In the genomic region with DNA sequence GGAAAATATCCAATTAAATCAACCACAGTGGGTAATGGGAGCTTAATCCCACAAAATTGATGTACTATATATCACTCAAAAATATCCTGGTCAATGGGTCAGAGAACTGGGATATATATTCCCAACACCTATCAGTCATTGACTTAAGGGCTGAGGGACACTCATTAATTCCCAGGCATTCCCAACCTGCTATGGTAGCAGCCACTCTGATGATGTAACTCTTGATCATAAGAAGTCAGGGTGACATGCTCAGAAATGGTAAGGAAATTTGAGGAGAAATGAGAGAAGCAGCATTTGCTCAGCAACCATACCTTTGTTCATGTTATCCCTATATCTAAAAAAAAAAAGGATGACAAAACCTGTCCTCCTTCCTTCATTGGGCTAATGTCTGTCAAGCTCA, we compare ENCODE assay signal across 21 cellular contexts. TPM values are rescaled to one million over a fixed set of nuclear protein-coding genes. Genes with fewer than 3 reads are reported as not detected.
DNase-seq lines count a peak whose midpoint lies in the region; ATAC-seq and TF ChIP-seq lines count a peak whose summit lies in the region.
"Had no signal": no experiment of that assay in that cellular context is flagged by ENCODE, and none has a peak within 500 bp of the region (broad histone marks: within the 10 kb centered on the region; RNA-seq: fewer than 3 reads in every experiment).

No MANE protein-coding gene starts in this region.

- no peak overlapping the region for H3K9ac ChIP-seq in fibroblast of lung (ENCODE audit: insufficient read depth, low read length)
- H3K9ac ChIP-seq: parathyroid adenoma had no signal

- H3K36me3 ChIP-seq in ascending aorta (no peaks in the 10 kb centered on the region), fibroblast of lung (ENCODE audit: control insufficient read depth, insufficient read depth, low read length) (no peaks in the 10 kb centered on the region), thoracic aorta (no peaks in the 10 kb centered on the region)

- peak overlapping the region; percentile 98 to 99 for H3K27ac ChIP-seq in ascending aorta
- H3K27ac ChIP-seq in fibroblast of lung (ENCODE audit: insufficient read depth, low read length): peak overlapping the region; percentile 30
- H3K27ac ChIP-seq in thoracic aorta: peak overlapping the region; percentile 16 to 98
- H3K27ac ChIP-seq: parathyroid adenoma, SK-N-MC had no signal

- no peaks in the 10 kb centered on the region for H3K27me3 ChIP-seq in ascending aorta
- H3K27me3 ChIP-seq in fibroblast of lung (ENCODE audit: control insufficient read depth, insufficient read depth, low read length): no peaks in the 10 kb centered on the region
- H3K27me3 ChIP-seq in thoracic aorta (replicated peaks; ENCODE audit: insufficient read depth): no peaks in the 10 kb centered on the region

- no peaks in the 10 kb centered on the region for H4K20me1 ChIP-seq in fibroblast of lung (ENCODE audit: control insufficient read depth, extremely low read depth, insufficient read depth, low read length)

- peak overlapping the region; percentile 21 for H3K4me2 ChIP-seq in fibroblast of lung (ENCODE audit: extremely low read depth, insufficient read depth, low read length)

- ATAC-seq in thoracic aorta (ENCODE audit: insufficient number of reproducible peaks, low FRiP score, low read depth): no peak
- ATAC-seq in HG03469 (IDR thresholded peaks at IDR 0.05; ENCODE audit: unreplicated experiment): no peak
- ATAC-seq: activated CD8-positive, alpha-beta T cell treated with anti-CD3 and anti-CD28 coated beads for 36 hours; HCT116; left cardiac atrium; natural killer cell treated with Interleukin-12 subunit alpha and Interleukin-12 subunit beta and Interleukin-15 and Interleukin-18, amount 100 ng/mL, for 72 hours; stimulated activated memory B cell treated with anti-CD40 and anti-IgM and Interleukin-4, amounts not matched to agents 10 μg/mL and 1 μg/mL and 100 μg/mL, for 72 hours had no signal

- TF ChIP-seq CTCF in ascending aorta (IDR thresholded peaks at IDR 0.05): no peak
- no peak for TF ChIP-seq CTCF in fibroblast of lung (conservative IDR thresholded peaks at IDR 0.05 in 1 of 2, IDR thresholded peaks at IDR 0.05 in 1 of 2; ENCODE audit: low read depth in 1 of 2, low read length in 2 of 2)
- TF ChIP-seq CTCF in thoracic aorta (IDR thresholded peaks at IDR 0.05): no peak

- H3K79me2 ChIP-seq in fibroblast of lung (ENCODE audit: control insufficient read depth, insufficient read depth, low read length): peaks cover 13% of the 10 kb centered on the region
- H3K79me2 ChIP-seq: parathyroid adenoma had no signal

- H2AFZ ChIP-seq in fibroblast of lung (ENCODE audit: low read length): no peak overlapping the region

- H3K4me1 ChIP-seq in ascending aorta (peaks cover 0 to 39% of the 10 kb centered on the region in 2 donors), fibroblast of lung (ENCODE audit: control insufficient read depth, extremely low read depth, insufficient read depth, low read length) (peaks cover 26% of the 10 kb centered on the region), thoracic aorta (ENCODE audit: control insufficient read depth in 1 of 2, low read depth in 2 of 2) (peaks cover 31 to 58% of the 10 kb centered on the region in 2 donors)

- H3K9me3 ChIP-seq in ascending aorta: no peaks in the 10 kb centered on the region
- no peaks in the 10 kb centered on the region for H3K9me3 ChIP-seq in fibroblast of lung (ENCODE audit: control insufficient read depth, insufficient read depth, low read depth, low read length)
- H3K9me3 ChIP-seq in thoracic aorta: no peaks in the 10 kb centered on the region

- intact Hi-C loops in ascending aorta (cut with DNase I): loop anchor here (5.0 kb wide), 2 partner anchors 88 to 378 kb away; a partner anchor contains a TSS

- no peak overlapping the region for H3K4me3 ChIP-seq in ascending aorta
- H3K4me3 ChIP-seq in fibroblast of lung (replicated peaks in 1 of 4; ENCODE audit: control extremely low read depth in 1 of 4, insufficient read depth in 1 of 4, low read depth in 3 of 4, low read length in 4 of 4): no peak overlapping the region
- H3K4me3 ChIP-seq in thoracic aorta: no peak overlapping the region
- H3K4me3 ChIP-seq: SK-N-MC had no signal

- DNase-seq in HCEC 1CT (peak; percentile 51), ascending aorta (ENCODE audit: low spot score in 2 of 2) (no peak), fibroblast of lung (ENCODE audit: low read depth in 2 of 2) (peak in 1 of 2 donors; percentile 62), thoracic aorta (ENCODE audit: low spot score) (no peak), glomerular visceral epithelial cell (ENCODE audit: extremely low spot score) (no peak), Ammon's horn (ENCODE audit: low spot score) (no peak)
- DNase-seq: activated B cell treated with CpG ODN at 0.5 μM for 24 hours; activated CD8-positive, alpha-beta T cell treated with anti-CD3 and anti-CD28 coated beads for 36 hours; activated naive CD4-positive, alpha-beta T cell treated with Interleukin-2 at 50 U/mL for 16 hours; aorta; DND-41; left cardiac atrium; NCI-H1105; NCI-H2029 treated with DMSO at 0.1 percent for 48 hours; stimulated activated CD4-positive, alpha-beta T cell treated with anti-CD3 and anti-CD28 coated beads, Interleukin-1b, Interleukin-23, amount 100 ng/mL, for 48 hours had no signal

RNA-seq across cellular contexts. Expression of a gene that starts 3.1 kb away (rescaled TPM):
- total RNA-seq in ascending aorta (41.3 TPM), fibroblast of lung (85.8 and 114 TPM in 2 replicates), thoracic aorta (10 to 100 TPM; 42.8 to 92.6 TPM)
- polyA plus RNA-seq in fibroblast of lung: 38.1 and 91.8 TPM in 2 replicates
- 41.3 and 81.0 TPM in 2 replicates for polyA plus RNA-seq in fibroblast of lung (2012)
- polyA minus RNA-seq in fibroblast of lung (ENCODE audit: low replicate concordance): 2.0 and 9.5 TPM in 2 replicates
- total RNA-seq: activated B cell treated with CpG ODN at 0.5 μM for 24 hours had no signal

Comparison
In these comparisons a context has a peak if more than half of its experiments do, and no peak if none do; other contexts are left out.
1. H3K27ac ChIP-seq: peak in every context shown above with its lines; median percentile 98 in ascending aorta; 57 in thoracic aorta; 30 in fibroblast of lung.